In the genomic region with DNA sequence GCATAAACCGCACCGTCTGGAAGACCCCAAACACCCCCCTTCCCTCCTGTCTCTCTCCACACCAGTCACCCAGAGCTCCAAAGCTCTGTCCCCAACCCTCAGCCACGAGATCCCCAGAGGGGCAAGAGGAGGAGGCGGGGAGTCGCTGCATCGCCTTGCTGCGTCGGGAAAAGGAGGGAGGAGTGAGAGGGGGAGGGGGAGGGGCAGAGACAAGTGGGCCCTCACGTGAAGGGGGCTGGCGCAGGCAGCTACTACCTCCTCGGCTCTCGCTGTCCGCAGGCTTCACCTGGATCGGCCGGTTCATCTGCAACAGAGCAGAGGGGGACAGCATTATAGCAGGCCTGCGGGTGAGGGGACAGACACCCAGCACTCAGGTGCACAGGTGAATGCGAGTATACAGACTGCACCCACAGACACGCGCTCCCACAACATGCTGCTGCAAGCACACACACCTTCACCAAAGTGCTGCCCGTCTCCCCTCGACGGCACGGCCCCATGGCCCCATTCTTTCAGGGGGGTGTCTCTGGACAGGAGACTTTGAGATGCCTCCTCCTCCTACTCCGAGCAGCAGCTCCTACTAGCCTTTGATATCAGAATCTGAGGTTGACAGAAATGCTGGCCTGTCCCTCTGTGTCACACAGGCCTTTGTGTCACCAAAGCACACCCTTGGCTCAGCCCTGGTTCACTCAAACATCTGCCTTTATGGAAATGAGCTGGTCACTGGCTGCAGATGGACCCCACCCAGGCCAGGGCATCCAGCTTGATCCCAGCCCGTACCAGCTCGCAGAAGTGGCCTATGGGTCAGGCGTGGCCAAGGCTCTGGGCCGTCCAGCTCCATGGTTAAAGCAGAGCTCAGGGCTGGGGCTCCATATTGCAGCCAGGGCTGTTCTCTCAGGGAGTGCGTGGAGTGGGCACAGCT, we compare ENCODE assay signal across 18 cellular contexts.
DNase-seq lines count a peak whose midpoint lies in the region; ATAC-seq, FAIRE-seq and TF ChIP-seq lines count a peak whose summit lies in the region.
"Had no signal": no experiment of that assay in that cellular context is flagged by ENCODE, and none has a peak within 500 bp of the region (broad histone marks: within the 10 kb centered on the region; RNA-seq: fewer than 3 reads in every experiment).

No MANE protein-coding gene starts in this region.

- H3K23ac ChIP-seq in H1 (ENCODE audit: insufficient read length) = no peak overlapping the region

- H3K79me2 ChIP-seq in H1 (ENCODE audit: control insufficient read depth in 1 of 2, insufficient read depth in 2 of 2, low read length in 2 of 2) = no peaks in the 10 kb centered on the region

- H2AFZ ChIP-seq in H1 (ENCODE audit: low read length) = no peak overlapping the region
- H2AFZ ChIP-seq: GM23248 had no signal

- peak overlapping the region; percentile 77 for H2BK15ac ChIP-seq in H1 (ENCODE audit: low read length)

- peak overlapping the region; percentile 48; the same call in 1 of the 2 replicates for H3K18ac ChIP-seq in H1 (ENCODE audit: extremely low read depth, low read length)

- H3K36me3 Mint-ChIP-seq in activated T-helper 1 cell treated with anti-CD3 and anti-CD28 coated beads, Interleukin-12 subunit alpha, Interleukin-12 subunit beta, Interleukin-2, Interleukin-4 antibody, amounts not matched to agents 30 ng/mL and 10 ng/mL and 1 ng/mL, durations not matched to agents 14 hours and 24 hours and 36 hours (ENCODE audit: low read depth) = no peaks in the 10 kb centered on the region
- H3K36me3 Mint-ChIP-seq: CD8-positive, alpha-beta memory T cell had no signal

- no peak overlapping the region for H3K14ac ChIP-seq in H1 (ENCODE audit: insufficient read length)

- ATAC-seq in GM19351 (IDR thresholded peaks at IDR 0.05; ENCODE audit: unreplicated experiment) = peak; percentile 6
- peak; percentile 16 for ATAC-seq in HG02571 (IDR thresholded peaks at IDR 0.05; ENCODE audit: unreplicated experiment)
- ATAC-seq in GM19452 (IDR thresholded peaks at IDR 0.05; ENCODE audit: unreplicated experiment) = no peak
- no peak for ATAC-seq in left ventricle myocardium superior

- no peak overlapping the region for H2AK5ac ChIP-seq in H1 (ENCODE audit: low read depth, low read length)

- H3K27me3 Mint-ChIP-seq in activated T-helper 1 cell treated with anti-CD3 and anti-CD28 coated beads, Interleukin-12 subunit alpha, Interleukin-12 subunit beta, Interleukin-2, Interleukin-4 antibody, amounts not matched to agents 30 ng/mL and 10 ng/mL and 1 ng/mL, durations not matched to agents 14 hours and 24 hours and 36 hours (ENCODE audit: insufficient read depth) = peaks cover 2% of the 10 kb centered on the region

- no peak overlapping the region for H2BK12ac ChIP-seq in H1 (ENCODE audit: low read depth, low read length)

- H3K9me3 Mint-ChIP-seq in activated T-helper 1 cell treated with anti-CD3 and anti-CD28 coated beads, Interleukin-12 subunit alpha, Interleukin-12 subunit beta, Interleukin-2, Interleukin-4 antibody, amounts not matched to agents 30 ng/mL and 10 ng/mL and 1 ng/mL, durations not matched to agents 14 hours and 24 hours and 36 hours = no peaks in the 10 kb centered on the region
- H3K9me3 Mint-ChIP-seq: activated naive CD4-positive, alpha-beta T cell treated with anti-CD3 and anti-CD28 coated beads for 36 hours; CD8-positive, alpha-beta memory T cell had no signal

- no peak overlapping the region for H3K9ac ChIP-seq in BLaER1 treated with 17β-estradiol and CSF1 and Interleukin-3, amounts not matched to agents 10 nM and 100 nM
- no peak overlapping the region for H3K9ac ChIP-seq in H1 (replicated peaks in 1 of 4; ENCODE audit: extremely low read depth in 1 of 4, low read depth in 3 of 4, low read length in 3 of 4)
- H3K9ac ChIP-seq: GM23248 had no signal

- TF ChIP-seq CTCF in H1 (IDR thresholded peaks at IDR 0.05; ENCODE audit: control extremely low read depth in 1 of 3, insufficient read depth in 1 of 3, low read depth in 1 of 3, low read length in 3 of 3) = no peak

- TF ChIP-seq POLR2A in H1 (IDR thresholded peaks at IDR 0.05; ENCODE audit: control extremely low read depth in 1 of 2, low read depth in 2 of 2, low read length in 2 of 2) = no peak

- 72% methylated on average over 23 of the region's 29 CpGs; no CpG with 5 or more reads in 1 of the 2 experiments for WGBS in H1 (ENCODE audit: extremely low coverage in 1 of 2, insufficient coverage in 1 of 2, insufficient read length in 1 of 2, insufficient replicate concordance in 2 of 2, low coverage in 1 of 2, low lambda C conversion rate in 2 of 2, missing lambda C conversion rate in 1 of 2), 2 experiments

- H3K4me2 ChIP-seq in BLaER1 treated with 17β-estradiol and CSF1 and Interleukin-3, amounts not matched to agents 10 nM and 100 nM = peak overlapping the region in 7 of 11 experiments; percentile 0 to 41 (median 24); a peak in 7 of 22 replicates
- no peak overlapping the region; a peak in 1 of 4 replicates for H3K4me2 ChIP-seq in H1 (ENCODE audit: insufficient read depth in 1 of 2, low read depth in 2 of 2, low read length in 2 of 2)

- H4K91ac ChIP-seq in H1 (replicated peaks; ENCODE audit: insufficient read length, low read length) = no peak overlapping the region

- peaks cover 0 to 3% (median 0%) of the 10 kb centered on the region in 11 experiments; a peak in 4 of 22 replicates for H4K20me1 ChIP-seq in BLaER1 treated with 17β-estradiol and CSF1 and Interleukin-3, amounts not matched to agents 10 nM and 100 nM
- H4K20me1 ChIP-seq in H1 (replicated peaks in 1 of 2; ENCODE audit: control insufficient read depth in 1 of 2, insufficient read depth in 2 of 2, low read length in 2 of 2) = peaks cover 0 to 3% of the 10 kb centered on the region in 2 experiments

- peaks cover 0 to 20% (median 9%) of the 10 kb centered on the region in 10 experiments; a peak in 10 of 20 replicates for H3K4me1 ChIP-seq in BLaER1 treated with 17β-estradiol and CSF1 and Interleukin-3, amounts not matched to agents 10 nM and 100 nM
- H3K4me1 ChIP-seq in H1 (replicated peaks in 1 of 4; ENCODE audit: control insufficient read depth in 3 of 4, insufficient read depth in 4 of 4, low read length in 3 of 4) = peaks cover 0 to 10% (median 5%) of the 10 kb centered on the region in 4 experiments; a peak in 6 of 7 replicates
- H3K4me1 ChIP-seq: pancreas, upper lobe of left lung had no signal

- TF ChIP-seq EP300 in H1 (IDR thresholded peaks at IDR 0.05; ENCODE audit: borderline replicate concordance in 1 of 2, low read depth in 2 of 2, low read length in 2 of 2) = no peak

- H3K56ac ChIP-seq in H1 (replicated peaks; ENCODE audit: insufficient read length, low read depth, low read length) = no peak overlapping the region

- H3K23me2 ChIP-seq in H1 (ENCODE audit: low read depth, low read length) = peaks cover 2% of the 10 kb centered on the region; the same call in 1 of the 2 replicates

- H4K5ac ChIP-seq in H1 (ENCODE audit: insufficient read length, low read depth, low read length) = no peak overlapping the region

- H3K4me1 Mint-ChIP-seq in activated T-helper 1 cell treated with anti-CD3 and anti-CD28 coated beads, Interleukin-12 subunit alpha, Interleukin-12 subunit beta, Interleukin-2, Interleukin-4 antibody, amounts not matched to agents 30 ng/mL and 10 ng/mL and 1 ng/mL, durations not matched to agents 14 hours and 24 hours and 36 hours (ENCODE audit: low read depth) = no peaks in the 10 kb centered on the region
- H3K4me1 Mint-ChIP-seq: CD8-positive, alpha-beta memory T cell had no signal

- H3K4me3 Mint-ChIP-seq in activated T-helper 1 cell treated with anti-CD3 and anti-CD28 coated beads, Interleukin-12 subunit alpha, Interleukin-12 subunit beta, Interleukin-2, Interleukin-4 antibody, amounts not matched to agents 30 ng/mL and 10 ng/mL and 1 ng/mL, durations not matched to agents 14 hours and 24 hours and 36 hours = no peak overlapping the region
- H3K4me3 Mint-ChIP-seq: activated naive CD4-positive, alpha-beta T cell treated with anti-CD3 and anti-CD28 coated beads for 36 hours; CD8-positive, alpha-beta memory T cell had no signal

- H3K27ac Mint-ChIP-seq in activated T-helper 1 cell treated with anti-CD3 and anti-CD28 coated beads, Interleukin-12 subunit alpha, Interleukin-12 subunit beta, Interleukin-2, Interleukin-4 antibody, amounts not matched to agents 30 ng/mL and 10 ng/mL and 1 ng/mL, durations not matched to agents 14 hours and 24 hours and 36 hours = no peak overlapping the region
- H3K27ac Mint-ChIP-seq: activated naive CD4-positive, alpha-beta T cell treated with anti-CD3 and anti-CD28 coated beads for 36 hours; CD8-positive, alpha-beta memory T cell had no signal

- no peak for TF ChIP-seq RAD21 in H1 (IDR thresholded peaks at IDR 0.05 in 1 of 2, conservative IDR thresholded peaks at IDR 0.05 in 1 of 2; ENCODE audit: low read depth in 2 of 2, low read length in 2 of 2)

- H2BK5ac ChIP-seq in H1 (ENCODE audit: low read depth, low read length) = no peak overlapping the region

- H3K4ac ChIP-seq in H1 (replicated peaks; ENCODE audit: insufficient read length, low read depth, low read length) = no peak overlapping the region

- no peaks in the 10 kb centered on the region for H3K9me3 ChIP-seq in BLaER1 treated with 17β-estradiol and CSF1 and Interleukin-3, amounts not matched to agents 10 nM and 100 nM (replicated peaks in 1 of 11)
- no peaks in the 10 kb centered on the region for H3K9me3 ChIP-seq in H1 (ENCODE audit: insufficient read depth in 2 of 2, low read depth in 1 of 2, low read length in 1 of 2)
- H3K9me3 ChIP-seq: pancreas, upper lobe of left lung had no signal

- DNase-seq in H1 (ENCODE audit: low read depth in 1 of 2, low spot score in 2 of 2) = peak in 1 of 2 experiments; percentile 59
- no peak for DNase-seq in activated T-helper 1 cell treated with anti-CD3 and anti-CD28 coated beads, Interleukin-12 subunit alpha, Interleukin-12 subunit beta, Interleukin-2, Interleukin-4 antibody, amounts not matched to agents 30 ng/mL and 10 ng/mL and 1 ng/mL, durations not matched to agents 14 hours and 24 hours and 36 hours (ENCODE audit: low spot score)
- DNase-seq in left ventricle myocardium superior = no peak
- DNase-seq in NOMO-1 treated with DMSO at 0.1 percent for 48 hours (lab: John Stamatoyannopoulos, UW; ENCODE audit: unreplicated experiment) = no peak
- DNase-seq: activated CD4-positive, alpha-beta T cell treated with anti-CD3 and anti-CD28 coated beads, Interleukin-2, amount 50 U/mL, for 4 hours; CD8-positive, alpha-beta memory T cell; DMS79; NCI-H446; upper lobe of left lung had no signal

- 0 out of 2 replicates have a peak overlapping the region, but pooled peaks have one; percentile 72 for H2BK20ac ChIP-seq in H1 (ENCODE audit: low read length)

- no peaks in the 10 kb centered on the region for H3K79me1 ChIP-seq in H1 (ENCODE audit: low read depth, low read length)

- CTCF ChIA-PET in H1 (lab: Charles Lee; ENCODE audit: partially characterized antibody) = interaction anchor here (0.5 to 7.8 kb wide), 62 partner anchors 8 to 388 kb away, joined by 3 to 111 read pairs (median 4); no protein-coding TSS in a partner anchor

- no peaks in the 10 kb centered on the region for H3K36me3 ChIP-seq in BLaER1 treated with 17β-estradiol and CSF1 and Interleukin-3, amounts not matched to agents 10 nM and 100 nM
- H3K36me3 ChIP-seq in H1 (ENCODE audit: control insufficient read depth in 2 of 4, insufficient read depth in 4 of 4, low read length in 3 of 4) = no peaks in the 10 kb centered on the region
- H3K36me3 ChIP-seq: pancreas, upper lobe of left lung had no signal

- no peak for FAIRE-seq in H1 (lab: Jason Lieb, UNC)
- FAIRE-seq: astrocyte, pancreas had no signal

- POLR2A ChIA-PET in H1 (lab: Charles Lee; ENCODE audit: partially characterized antibody) = no interaction called here

- no peak overlapping the region for H2BK120ac ChIP-seq in H1 (replicated peaks; ENCODE audit: low read depth, low read length)

- H3K4me3 ChIP-seq in BLaER1 treated with 17β-estradiol and CSF1 and Interleukin-3, amounts not matched to agents 10 nM and 100 nM = no peak overlapping the region
- H3K4me3 ChIP-seq in H1 (ENCODE audit: extremely low read depth in 1 of 4, insufficient read depth in 2 of 4, low read depth in 3 of 4, low read length in 4 of 4) = no peak overlapping the region
- H3K4me3 ChIP-seq: GM23248, lung, pancreas, upper lobe of left lung had no signal

- no peak overlapping the region; the same call in 1 of the 2 replicates for H4K8ac ChIP-seq in H1 (ENCODE audit: extremely low read depth, insufficient read depth, low read length)

- no peak overlapping the region for H3K27ac ChIP-seq in BLaER1 treated with 17β-estradiol and CSF1 and Interleukin-3, amounts not matched to agents 10 nM and 100 nM
- no peak overlapping the region for H3K27ac ChIP-seq in H1 (ENCODE audit: low read depth, low read length)
- H3K27ac ChIP-seq: GM23248, pancreas, upper lobe of left lung had no signal

- intact Hi-C loops in activated T-helper 1 cell treated with anti-CD3 and anti-CD28 coated beads, Interleukin-12 subunit alpha, Interleukin-12 subunit beta, Interleukin-2, Interleukin-4 antibody, amounts not matched to agents 30 ng/mL and 10 ng/mL and 1 ng/mL, durations not matched to agents 14 hours and 24 hours and 36 hours (cut with micrococcal nuclease) = no loop called here
- intact Hi-C loops in left ventricle myocardium superior (cut with micrococcal nuclease) = no loop called here

- no peaks in the 10 kb centered on the region for H3K27me3 ChIP-seq in BLaER1 treated with 17β-estradiol and CSF1 and Interleukin-3, amounts not matched to agents 10 nM and 100 nM
- H3K27me3 ChIP-seq in H1 (replicated peaks in 1 of 4; ENCODE audit: control insufficient read depth in 3 of 4, extremely low read depth in 1 of 4, insufficient read depth in 3 of 4, low read length in 3 of 4) = no peaks in the 10 kb centered on the region
- H3K27me3 ChIP-seq: pancreas, upper lobe of left lung had no signal

Comparison
In these comparisons a context has a peak if more than half of its experiments do, and no peak if none do; other contexts are left out.
1. H3K4me2 ChIP-seq: peak in BLaER1 treated with 17β-estradiol and CSF1 and Interleukin-3, amounts not matched to agents 10 nM and 100 nM (7 of 11); none in H1 (0 of 2).
2. ATAC-seq: peak in GM19351 (single experiment) and HG02571 (single experiment); none in GM19452 (single experiment) and left ventricle myocardium superior (single experiment).